ENCODE assay signal across 24 cellular contexts in genomic region chr22:38402204-38402603, GRCh38. TPM values are rescaled to one million over a fixed set of nuclear protein-coding genes. Genes with fewer than 3 reads are reported as not detected.
"Had no signal": no experiment of that assay in that cellular context is flagged by ENCODE, and none has a peak within 500 bp of the region (broad histone marks: within the 10 kb centered on the region; RNA-seq: fewer than 3 reads in every experiment).

No MANE protein-coding gene starts in this region.

- FAIRE-seq: small intestine had no signal

- ATAC-seq: activated naive CD4-positive, alpha-beta T cell treated with anti-CD3 and anti-CD28 coated beads, Interleukin-2, amount 50 U/mL, for 72 hours; activated T-helper 17 cell treated with anti-CD3 and anti-CD28 coated beads, Interleukin-2, amount 50 U/mL, for 72 hours; foreskin keratinocyte; left ventricle myocardium superior; sciatic nerve; stimulated activated effector memory CD8-positive, alpha-beta T cell treated with anti-CD3 and anti-CD28 coated beads, Interleukin-12 subunit alpha, Interleukin-12 subunit beta, amount 100 ng/mL, for 72 hours; stimulated activated naive CD8-positive, alpha-beta T cell treated with anti-CD3 and anti-CD28 coated beads, Interleukin-15, amount 100 ng/mL, for 72 hours; WTC11 had no signal

- H3K27ac ChIP-seq: foreskin keratinocyte, hepatocyte, parathyroid adenoma, tibial nerve, uterus had no signal

- H2AFZ ChIP-seq: hepatocyte, parathyroid adenoma had no signal

- H3K27me3 Mint-ChIP-seq: activated T-helper 17 cell treated with anti-CD3 and anti-CD28 coated beads, Interleukin-2, amount 50 U/mL, for 72 hours had no signal

- H3K4me3 ChIP-seq: hepatocyte, tibial nerve, uterus had no signal

- H3K36me3 ChIP-seq: tibial nerve, uterus had no signal

- H3K36me3 Mint-ChIP-seq: activated naive CD4-positive, alpha-beta T cell treated with anti-CD3 and anti-CD28 coated beads, Interleukin-2, amount 50 U/mL, for 72 hours; brain; stimulated activated effector memory CD8-positive, alpha-beta T cell treated with anti-CD3 and anti-CD28 coated beads, Interleukin-12 subunit alpha, Interleukin-12 subunit beta, amount 100 ng/mL, for 72 hours; WTC11 had no signal

- H3K27ac Mint-ChIP-seq: activated naive CD4-positive, alpha-beta T cell treated with anti-CD3 and anti-CD28 coated beads, Interleukin-2, amount 50 U/mL, for 72 hours; activated T-helper 17 cell treated with anti-CD3 and anti-CD28 coated beads, Interleukin-2, amount 50 U/mL, for 72 hours; stimulated activated effector memory CD8-positive, alpha-beta T cell treated with anti-CD3 and anti-CD28 coated beads, Interleukin-12 subunit alpha, Interleukin-12 subunit beta, amount 100 ng/mL, for 72 hours; WTC11 had no signal

- H3K9ac ChIP-seq: parathyroid adenoma had no signal

- H3K4me2 ChIP-seq: hepatocyte had no signal

- H3K4me1 ChIP-seq: foreskin keratinocyte, parathyroid adenoma, uterus had no signal

- DNase-seq: activated T-cell treated with anti-CD3 and anti-CD28 coated beads, Interleukin-2, amount 50 U/mL, for 1 hour; effector CD4-positive, alpha-beta T cell; foreskin keratinocyte; left ventricle myocardium superior; mammary epithelial cell; small intestine; stimulated activated CD4-positive, alpha-beta T cell treated with anti-CD3 and anti-CD28 coated beads, Interleukin-2, amount 100 ng/mL, for 24 hours; stimulated activated naive CD8-positive, alpha-beta T cell treated with anti-CD3 and anti-CD28 coated beads, Interleukin-15, amount 100 ng/mL, for 72 hours; uterus had no signal

- H3K9me3 ChIP-seq: tibial nerve, uterus had no signal

- H3K79me2 ChIP-seq: parathyroid adenoma had no signal

- H3K4me3 Mint-ChIP-seq: activated T-helper 17 cell treated with anti-CD3 and anti-CD28 coated beads, Interleukin-2, amount 50 U/mL, for 72 hours; stimulated activated effector memory CD8-positive, alpha-beta T cell treated with anti-CD3 and anti-CD28 coated beads, Interleukin-12 subunit alpha, Interleukin-12 subunit beta, amount 100 ng/mL, for 72 hours; stimulated activated naive CD8-positive, alpha-beta T cell treated with anti-CD3 and anti-CD28 coated beads, Interleukin-15, amount 100 ng/mL, for 72 hours; WTC11 had no signal

- H3K4me1 Mint-ChIP-seq: activated T-helper 17 cell treated with anti-CD3 and anti-CD28 coated beads, Interleukin-2, amount 50 U/mL, for 72 hours; stimulated activated effector memory CD8-positive, alpha-beta T cell treated with anti-CD3 and anti-CD28 coated beads, Interleukin-12 subunit alpha, Interleukin-12 subunit beta, amount 100 ng/mL, for 72 hours had no signal

- H3K27me3 ChIP-seq: hepatocyte, tibial nerve, uterus had no signal

- H3K9me3 Mint-ChIP-seq: activated naive CD4-positive, alpha-beta T cell treated with anti-CD3 and anti-CD28 coated beads, Interleukin-2, amount 50 U/mL, for 72 hours; activated T-helper 17 cell treated with anti-CD3 and anti-CD28 coated beads, Interleukin-2, amount 50 U/mL, for 72 hours; brain; nephron; stimulated activated effector memory CD8-positive, alpha-beta T cell treated with anti-CD3 and anti-CD28 coated beads, Interleukin-12 subunit alpha, Interleukin-12 subunit beta, amount 100 ng/mL, for 72 hours; stimulated activated naive CD8-positive, alpha-beta T cell treated with anti-CD3 and anti-CD28 coated beads, Interleukin-15, amount 100 ng/mL, for 72 hours; WTC11 had no signal

RNA-seq across cellular contexts. Expression of gene KCNJ4, which starts 52.8 kb away (rescaled TPM):
- total RNA-seq: activated naive CD4-positive, alpha-beta T cell treated with anti-CD3 and anti-CD28 coated beads, Interleukin-2, amount 50 U/mL, for 72 hours; activated T-helper 17 cell treated with anti-CD3 and anti-CD28 coated beads, Interleukin-2, amount 50 U/mL, for 72 hours; aorta; foreskin keratinocyte; mammary epithelial cell; mononuclear cell; renal cortical epithelial cell had no signal
- polyA plus RNA-seq: adipose tissue, aorta, esophagus had no signal
